Comparison of ENCODE assay signal across 8 cellular contexts in the genomic region with DNA sequence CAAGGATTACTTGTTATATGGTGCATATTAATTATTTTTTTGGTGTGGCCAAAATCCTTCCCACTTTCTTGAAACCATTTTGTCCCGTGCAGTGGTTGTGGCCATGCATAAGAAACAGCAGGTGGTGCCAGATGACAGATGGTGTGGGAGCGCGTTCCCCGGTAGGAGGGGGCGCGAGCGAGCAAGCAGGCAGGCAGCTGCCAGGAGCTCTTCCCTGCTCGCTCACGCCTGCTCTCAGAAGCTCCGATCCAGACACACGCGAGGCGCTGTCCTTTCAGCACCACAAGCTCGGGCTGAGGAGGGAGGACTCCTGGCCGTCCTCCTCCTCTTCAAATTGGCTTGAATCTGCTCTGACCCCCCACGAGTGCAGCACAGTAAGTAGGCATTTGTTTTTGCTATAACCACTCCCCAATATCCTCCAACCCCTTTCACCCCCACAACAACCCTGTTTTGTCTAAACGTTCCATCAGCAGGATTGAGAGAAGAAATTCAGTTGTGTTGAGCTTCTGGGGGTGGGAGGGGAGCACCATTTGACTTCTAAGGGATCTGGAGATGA. TPM values are rescaled to one million over a fixed set of nuclear protein-coding genes. Genes with fewer than 3 reads are reported as not detected.
DNase-seq lines count a peak whose midpoint lies in the region; ATAC-seq and TF ChIP-seq lines count a peak whose summit lies in the region.

A gene (plus strand): TSS at position 237 of the 556 bp plus-strand sequence. CDS start 1,050 bp downstream, outside the sequence.

- intact Hi-C loops in left lung (cut with DNase I) (no loop called here), stomach (cut with DNase I; ENCODE audit: low total_unique reads) (no loop called here)

- TF ChIP-seq EP300 in stomach (IDR thresholded peaks at IDR 0.05) = no peak

- H3K9me3 Mint-ChIP-seq in activated T-cell treated with anti-CD3 and anti-CD28 coated beads, Interleukin-2, amount 50 U/mL, for 24 hours = no peaks in the 10 kb centered on the region
- no peaks in the 10 kb centered on the region for H3K9me3 Mint-ChIP-seq in activated T-cell treated with anti-CD3 and anti-CD28 coated beads, Interleukin-2, amount 50 U/mL, for 4 hours

- peak; percentile 35 for TF ChIP-seq CTCF in coronary artery (IDR thresholded peaks at IDR 0.05)
- TF ChIP-seq CTCF in left lung (IDR thresholded peaks at IDR 0.05) = peak in 1 of 2 donors; percentile 37
- peak in 5 of 7 experiments; percentile 10 to 58 (median 28) for TF ChIP-seq CTCF in stomach (IDR thresholded peaks at IDR 0.05)

- peak; percentile 31 for DNase-seq in activated T-cell treated with anti-CD3 and anti-CD28 coated beads, Interleukin-2, amount 50 U/mL, for 24 hours
- no peak for DNase-seq in activated T-cell treated with anti-CD3 and anti-CD28 coated beads, Interleukin-2, amount 50 U/mL, for 4 hours
- DNase-seq in NCI-H1092 (lab: John Stamatoyannopoulos, UW) (peak; percentile 58), SIG-M5 (lab: John Stamatoyannopoulos, UW) (peak; percentile 24), coronary artery (ENCODE audit: low spot score) (no peak), left lung (peak; percentile 84), stomach (peak; percentile 81)

- H3K27me3 Mint-ChIP-seq in activated T-cell treated with anti-CD3 and anti-CD28 coated beads, Interleukin-2, amount 50 U/mL, for 24 hours = peaks cover 40% of the 10 kb centered on the region
- peaks cover 32% of the 10 kb centered on the region for H3K27me3 Mint-ChIP-seq in activated T-cell treated with anti-CD3 and anti-CD28 coated beads, Interleukin-2, amount 50 U/mL, for 4 hours (ENCODE audit: low read depth)

- H3K27me3 ChIP-seq in left lung (peaks cover 0 to 31% of the 10 kb centered on the region in 2 donors), stomach (peaks cover 0 to 23% (median 0%) of the 10 kb centered on the region in 3 donors)

- no peaks in the 10 kb centered on the region for H3K4me1 ChIP-seq in left lung
- H3K4me1 ChIP-seq in stomach = no peaks in the 10 kb centered on the region

- no peak within 1 kb of the TSS for H3K27ac Mint-ChIP-seq in activated T-cell treated with anti-CD3 and anti-CD28 coated beads, Interleukin-2, amount 50 U/mL, for 24 hours

- no peaks in the 10 kb centered on the region for H3K36me3 Mint-ChIP-seq in activated T-cell treated with anti-CD3 and anti-CD28 coated beads, Interleukin-2, amount 50 U/mL, for 24 hours (ENCODE audit: low read depth)
- H3K36me3 Mint-ChIP-seq in activated T-cell treated with anti-CD3 and anti-CD28 coated beads, Interleukin-2, amount 50 U/mL, for 4 hours (ENCODE audit: insufficient read depth) = no peaks in the 10 kb centered on the region

- no peak for TF ChIP-seq POLR2A in stomach (IDR thresholded peaks at IDR 0.05)

- ATAC-seq in activated T-cell treated with anti-CD3 and anti-CD28 coated beads, Interleukin-2, amount 50 U/mL, for 4 hours = no peak
- ATAC-seq in HG02642 (IDR thresholded peaks at IDR 0.05; ENCODE audit: poor library complexity, unreplicated experiment) (peak; percentile 83), left lung (peak; percentile 100)

- H3K36me3 ChIP-seq in left lung (no peaks in the 10 kb centered on the region), stomach (no peaks in the 10 kb centered on the region)

- H3K4me3 ChIP-seq in coronary artery = no peak within 1 kb of the TSS
- no peak within 1 kb of the TSS for H3K4me3 ChIP-seq in left lung
- H3K4me3 ChIP-seq in stomach = no peak within 1 kb of the TSS

- H3K27ac ChIP-seq in coronary artery = no peak within 1 kb of the TSS
- H3K27ac ChIP-seq in left lung = no peak within 1 kb of the TSS
- H3K27ac ChIP-seq in stomach = no peak within 1 kb of the TSS

- H3K9me3 ChIP-seq in left lung (no peaks in the 10 kb centered on the region), stomach (no peaks in the 10 kb centered on the region)

- H3K4me1 Mint-ChIP-seq in activated T-cell treated with anti-CD3 and anti-CD28 coated beads, Interleukin-2, amount 50 U/mL, for 24 hours (ENCODE audit: low read depth) = no peaks in the 10 kb centered on the region
- no peaks in the 10 kb centered on the region for H3K4me1 Mint-ChIP-seq in activated T-cell treated with anti-CD3 and anti-CD28 coated beads, Interleukin-2, amount 50 U/mL, for 4 hours (ENCODE audit: low read depth)

- 3 to 5% (median 4%) methylated on average over 17 of the region's 17 CpGs for WGBS in stomach, 5 donors

- no peak within 1 kb of the TSS for H3K4me3 Mint-ChIP-seq in activated T-cell treated with anti-CD3 and anti-CD28 coated beads, Interleukin-2, amount 50 U/mL, for 24 hours
- no peak within 1 kb of the TSS for H3K4me3 Mint-ChIP-seq in activated T-cell treated with anti-CD3 and anti-CD28 coated beads, Interleukin-2, amount 50 U/mL, for 4 hours

RNA-seq across cellular contexts. Expression of the gene that starts here (rescaled TPM):
- not detected for total RNA-seq in activated T-cell treated with anti-CD3 and anti-CD28 coated beads, Interleukin-2, amount 50 U/mL, for 4 hours
- total RNA-seq in left lung (under 1 TPM in 1 of 2 donors, not detected in 1; 0.34 TPM), stomach (1 to 10 TPM in 2 of 5 donors, not detected in 3; 4.2 to 4.8 TPM)
- polyA plus RNA-seq in stomach = 1 to 10 TPM in 2 of 3 donors, under 1 TPM in 1; 0.75 to 1.5 (median 1.4) TPM

Comparison
In these comparisons a context has a peak if more than half of its experiments do, and no peak if none do; other contexts are left out.
1. DNase-seq: peak in activated T-cell treated with anti-CD3 and anti-CD28 coated beads, Interleukin-2, amount 50 U/mL, for 24 hours (single experiment), NCI-H1092 (single experiment), SIG-M5 (single experiment) and stomach (single experiment); none in activated T-cell treated with anti-CD3 and anti-CD28 coated beads, Interleukin-2, amount 50 U/mL, for 4 hours (single experiment) and coronary artery (single experiment).
2. Peak in DNase-seq and ATAC-seq in left lung; RNA of the gene not detected or under 1 TPM.